In genomic region chr15:36901012-36901411, GRCh38 we compare ENCODE assay signal across 24 cellular contexts.
"Had no signal": no experiment of that assay in that cellular context is flagged by ENCODE, and none has a peak within 500 bp of the region (broad histone marks: within the 10 kb centered on the region; RNA-seq: fewer than 3 reads in every experiment).

No MANE protein-coding gene starts in this region.

- FAIRE-seq: endothelial cell of umbilical vein, small intestine, TTC549 had no signal

- H3K4me1 ChIP-seq: upper lobe of right lung had no signal

- H3K27me3 ChIP-seq: brain microvascular endothelial cell, foreskin keratinocyte, upper lobe of right lung had no signal

- H3K9me3 Mint-ChIP-seq: stimulated activated effector memory CD8-positive, alpha-beta T cell treated with anti-CD3 and anti-CD28 coated beads, Interleukin-12 subunit alpha, Interleukin-12 subunit beta, amount 100 ng/mL, for 72 hours; stimulated activated naive CD8-positive, alpha-beta T cell treated with anti-CD3 and anti-CD28 coated beads, Interleukin-15, Interleukin-2, amounts not matched to agents 100 ng/mL and 50 ng/mL, for 24 hours had no signal

- H3K27ac ChIP-seq: brain microvascular endothelial cell, foreskin keratinocyte, upper lobe of right lung, VCaP had no signal

- H3K36me3 ChIP-seq: brain microvascular endothelial cell had no signal

- H3K27me3 Mint-ChIP-seq: activated naive CD8-positive, alpha-beta T cell had no signal

- DNase-seq: activated CD4-positive, alpha-beta T cell treated with anti-CD3 and anti-CD28 coated beads for 48 hours; activated CD4-positive, alpha-beta T cell treated with anti-CD3 and anti-CD28 coated beads, Interleukin-2, amount 50 U/mL, for 48 hours; activated CD8-positive, alpha-beta memory T cell treated with anti-CD3 and anti-CD28 coated beads for 24 hours; activated effector memory CD4-positive, alpha-beta T cell treated with Interleukin-2 at 50 U/mL for 16 hours; activated naive CD4-positive, alpha-beta T cell treated with Interleukin-2 at 50 U/mL for 16 hours; anterior cingulate cortex; brain microvascular endothelial cell; central memory CD4-positive, alpha-beta T cell; foreskin keratinocyte; mammary epithelial cell; naive thymus-derived CD4-positive, alpha-beta T cell; posterior cingulate gyrus; small intestine; stimulated activated CD4-positive, alpha-beta T cell treated with anti-CD3 and anti-CD28 coated beads, Interleukin-4, amount 100 ng/mL, for 24 hours; substantia nigra; T-helper 1 cell; upper lobe of right lung had no signal

- H3K4me3 ChIP-seq: upper lobe of right lung had no signal

- ATAC-seq: foreskin keratinocyte; naive thymus-derived CD4-positive, alpha-beta T cell; sciatic nerve; stimulated activated effector memory CD8-positive, alpha-beta T cell treated with anti-CD3 and anti-CD28 coated beads, Interleukin-12 subunit alpha, Interleukin-12 subunit beta, amount 100 ng/mL, for 72 hours; upper lobe of right lung had no signal

- H3K36me3 Mint-ChIP-seq: activated naive CD8-positive, alpha-beta T cell; naive thymus-derived CD4-positive, alpha-beta T cell; stimulated activated effector memory CD8-positive, alpha-beta T cell treated with anti-CD3 and anti-CD28 coated beads, Interleukin-12 subunit alpha, Interleukin-12 subunit beta, amount 100 ng/mL, for 72 hours had no signal

- H3K9me3 ChIP-seq: upper lobe of right lung had no signal

- H3K4me3 Mint-ChIP-seq: activated naive CD8-positive, alpha-beta T cell; naive thymus-derived CD4-positive, alpha-beta T cell; stimulated activated effector memory CD8-positive, alpha-beta T cell treated with anti-CD3 and anti-CD28 coated beads, Interleukin-12 subunit alpha, Interleukin-12 subunit beta, amount 100 ng/mL, for 72 hours; stimulated activated naive CD8-positive, alpha-beta T cell treated with anti-CD3 and anti-CD28 coated beads, Interleukin-15, Interleukin-2, amounts not matched to agents 100 ng/mL and 50 ng/mL, for 24 hours had no signal

- H3K27ac Mint-ChIP-seq: activated naive CD8-positive, alpha-beta T cell; naive thymus-derived CD4-positive, alpha-beta T cell; stimulated activated effector memory CD8-positive, alpha-beta T cell treated with anti-CD3 and anti-CD28 coated beads, Interleukin-12 subunit alpha, Interleukin-12 subunit beta, amount 100 ng/mL, for 72 hours; stimulated activated naive CD8-positive, alpha-beta T cell treated with anti-CD3 and anti-CD28 coated beads, Interleukin-15, Interleukin-2, amounts not matched to agents 100 ng/mL and 50 ng/mL, for 24 hours had no signal

- H3K4me1 Mint-ChIP-seq: naive thymus-derived CD4-positive, alpha-beta T cell; stimulated activated effector memory CD8-positive, alpha-beta T cell treated with anti-CD3 and anti-CD28 coated beads, Interleukin-12 subunit alpha, Interleukin-12 subunit beta, amount 100 ng/mL, for 72 hours had no signal
